35 cellular contexts compared by ENCODE assay signal in genomic region chr9:129770741-129771140, GRCh38. TPM values are rescaled to one million over a fixed set of nuclear protein-coding genes. Genes with fewer than 3 reads are reported as not detected.
"Had no signal": no experiment of that assay in that cellular context is flagged by ENCODE, and none has a peak within 500 bp of the region (broad histone marks: within the 10 kb centered on the region; RNA-seq: fewer than 3 reads in every experiment).

No MANE protein-coding gene starts in this region.

- H3K27ac ChIP-seq: adrenal gland, brain microvascular endothelial cell, breast epithelium, VCaP had no signal

- FAIRE-seq: astrocyte, TTC549 had no signal

- ATAC-seq: activated CD8-positive, alpha-beta T cell treated with anti-CD3 and anti-CD28 coated beads for 36 hours; activated naive CD4-positive, alpha-beta T cell treated with anti-CD3 and anti-CD28 coated beads, Interleukin-2, amount 50 U/mL, for 72 hours; activated T-cell treated with anti-CD3 and anti-CD28 coated beads, Interleukin-2, amount 50 U/mL, for 4 hours; activated T-cell treated with anti-CD3 and anti-CD28 coated beads, Interleukin-2, amount 50 U/mL, for 72 hours; activated T-helper 17 cell treated with anti-CD3 and anti-CD28 coated beads, Interleukin-2, amount 50 U/mL, for 72 hours; body of pancreas had no signal

- H3K4me3 ChIP-seq: adrenal gland, body of pancreas, breast epithelium had no signal

- H3K9me3 ChIP-seq: adrenal gland, body of pancreas, breast epithelium had no signal

- H3K27me3 ChIP-seq: adrenal gland, body of pancreas, brain microvascular endothelial cell, breast epithelium had no signal

- H3K36me3 ChIP-seq: adrenal gland, brain microvascular endothelial cell, breast epithelium had no signal

- H3K4me1 ChIP-seq: breast epithelium had no signal

- DNase-seq: activated B cell treated with CpG ODN at 0.5 μM for 24 hours; activated CD4-positive, alpha-beta memory T cell treated with anti-CD3 and anti-CD28 coated beads for 36 hours; activated CD4-positive, alpha-beta T cell treated with anti-CD3 and anti-CD28 coated beads for 4 hours; activated CD4-positive, alpha-beta T cell treated with anti-CD3 and anti-CD28 coated beads, Interleukin-2, amount 10 ng/mL, durations not matched to agents 24 days and 14 days; activated CD4-positive, alpha-beta T cell treated with anti-CD3 and anti-CD28 coated beads, Interleukin-2, amount 50 U/mL, for 1 hour; activated CD4-positive, alpha-beta T cell treated with anti-CD3 and anti-CD28 coated beads, Interleukin-2, amount 50 U/mL, for 4 hours; activated CD4-positive, CD25-positive, alpha-beta regulatory T cell treated with anti-CD3 and anti-CD28 coated beads, Interleukin-2, amount 50 U/mL, for 72 hours; activated CD8-positive, alpha-beta memory T cell treated with anti-CD3 and anti-CD28 coated beads, Interleukin-2, amount 50 U/mL, for 4 hours; activated CD8-positive, alpha-beta T cell treated with anti-CD3 and anti-CD28 coated beads for 36 hours; activated effector memory CD4-positive, alpha-beta T cell treated with anti-CD3 and anti-CD28 coated beads, Interleukin-2, amount 50 U/mL, for 16 hours; activated gamma-delta T cell treated with Interleukin-2 at 50 U/mL for 16 hours; activated naive CD4-positive, alpha-beta T cell; activated naive CD4-positive, alpha-beta T cell treated with anti-CD3 and anti-CD28 coated beads for 36 hours; activated naive CD4-positive, alpha-beta T cell treated with anti-CD3 and anti-CD28 coated beads, Interleukin-2, amount 50 U/mL, for 16 hours; activated naive CD8-positive, alpha-beta T cell treated with anti-CD3 and anti-CD28 coated beads for 36 hours; activated T-cell treated with anti-CD3 and anti-CD28 coated beads for 4 hours; activated T-cell treated with anti-CD3 and anti-CD28 coated beads, Interleukin-2, amount 50 U/mL, for 1 hour; activated T-cell treated with anti-CD3 and anti-CD28 coated beads, Interleukin-2, amount 50 U/mL, for 4 hours; activated T-cell treated with anti-CD3 and anti-CD28 coated beads, Interleukin-2, amount 50 U/mL, for 72 hours; adrenal gland; amniotic stem cell; aorta; brain microvascular endothelial cell; central memory CD4-positive, alpha-beta T cell; T-helper 1 cell; T-helper 2 cell; T-helper 9 cell had no signal

RNA-seq across cellular contexts. Expression of gene PTGES, which starts 17.9 kb away (rescaled TPM):
- total RNA-seq: activated B cell treated with CpG ODN at 0.5 μM for 24 hours; activated CD4-positive, alpha-beta memory T cell treated with anti-CD3 and anti-CD28 coated beads for 36 hours; activated CD8-positive, alpha-beta memory T cell treated with anti-CD3 and anti-CD28 coated beads for 36 hours; activated T-cell treated with anti-CD3 and anti-CD28 coated beads, Interleukin-2, amount 50 U/mL, for 4 hours; activated T-helper 17 cell treated with anti-CD3 and anti-CD28 coated beads, Interleukin-2, amount 50 U/mL, for 72 hours had no signal
